Comparison of ENCODE assay signal across 8 cellular contexts in genomic region chrX:17859609-17860178, GRCh38. TPM values are rescaled to one million over a fixed set of nuclear protein-coding genes. Genes with fewer than 3 reads are reported as not detected.
DNase-seq lines count a peak whose midpoint lies in the region; ATAC-seq, FAIRE-seq and TF ChIP-seq lines count a peak whose summit lies in the region.

No MANE protein-coding gene starts in this region.

- H2AK5ac ChIP-seq in neuronal stem cell (ENCODE audit: low read depth, low read length), result no peak overlapping the region

- peak overlapping the region; percentile 42 for H3K4me2 ChIP-seq in endothelial cell of umbilical vein (ENCODE audit: insufficient read depth, low read length)
- peak overlapping the region; percentile 83 for H3K4me2 ChIP-seq in neuronal stem cell (ENCODE audit: insufficient read depth, low read length, poor library complexity, severe bottlenecking)

- no TSS peak for BruUV-seq in endothelial cell of umbilical vein (replicated peaks; lab: Mats Ljungman, UMichigan)

- peak; percentile 69 for DNase-seq in COLO668 (lab: John Stamatoyannopoulos, UW; ENCODE audit: unreplicated experiment)
- peak; percentile 63 for DNase-seq in NCI-H69 (lab: John Stamatoyannopoulos, UW)
- DNase-seq in endothelial cell of umbilical vein (ENCODE audit: low read depth, low spot score), result no peak
- no peak for DNase-seq in neuronal stem cell (ENCODE audit: low spot score)
- no peak for DNase-seq in cerebellum (ENCODE audit: low spot score)
- no peak for DNase-seq in Kasumi-1 (lab: John Stamatoyannopoulos, UW)
- no peak for DNase-seq in HuH-7.5 (ENCODE audit: low spot score)

- no peak overlapping the region for H3K4ac ChIP-seq in neuronal stem cell (ENCODE audit: low read length)

- TF ChIP-seq POLR2A in endothelial cell of umbilical vein (IDR thresholded peaks at IDR 0.05; ENCODE audit: low read depth, low read length), result no peak

- no peaks in the 10 kb centered on the region for H3K9me1 ChIP-seq in endothelial cell of umbilical vein (replicated peaks; ENCODE audit: control insufficient read depth, extremely low read depth, insufficient read depth, low read length)

- FAIRE-seq in endothelial cell of umbilical vein (lab: Jason Lieb, UNC), result peak; percentile 12

- dilution Hi-C loops in endothelial cell of umbilical vein (cut with MboI; ENCODE audit: extremely low pct_ligation_motif_present, low sequenced_read_pairs), result no loop called here

- H2BK15ac ChIP-seq in neuronal stem cell (ENCODE audit: low read length), result no peak overlapping the region

- TF ChIP-seq CTCF in endothelial cell of umbilical vein (IDR thresholded peaks at IDR 0.05; ENCODE audit: extremely low read depth in 1 of 2, insufficient read depth in 1 of 2, low read depth in 1 of 2, low read length in 2 of 2), result no peak

- WGBS in neuronal stem cell (ENCODE audit: extremely low coverage in 2 of 2, insufficient read length in 2 of 2, insufficient replicate concordance in 1 of 2), 2 donors, result no CpG with 5 or more reads among the region's 23 CpGs

- no peak overlapping the region for H2BK120ac ChIP-seq in neuronal stem cell (ENCODE audit: low read depth, low read length)

- H3K36me3 ChIP-seq in endothelial cell of umbilical vein (ENCODE audit: control insufficient read depth in 2 of 2, extremely low read depth in 1 of 2, insufficient read depth in 2 of 2, low read length in 2 of 2), result no peaks in the 10 kb centered on the region
- no peaks in the 10 kb centered on the region for H3K36me3 ChIP-seq in neuronal stem cell (replicated peaks in 1 of 2; ENCODE audit: control insufficient read depth in 2 of 2, insufficient read depth in 2 of 2, low read length in 2 of 2)

- H3K9me3 ChIP-seq in endothelial cell of umbilical vein (replicated peaks; ENCODE audit: control insufficient read depth, insufficient read depth, low read length) (no peaks in the 10 kb centered on the region), neuronal stem cell (replicated peaks in 1 of 2; ENCODE audit: control insufficient read depth in 2 of 2, insufficient read depth in 1 of 2, low read depth in 1 of 2, low read length in 2 of 2) (no peaks in the 10 kb centered on the region)

- H3K14ac ChIP-seq in neuronal stem cell (ENCODE audit: low read length), result no peak overlapping the region

- H3K4me3 ChIP-seq in endothelial cell of umbilical vein (replicated peaks in 1 of 3; ENCODE audit: insufficient read depth in 1 of 3, low read depth in 1 of 3, low read length in 3 of 3) (peak overlapping the region in 1 of 3 experiments; percentile 17), neuronal stem cell (ENCODE audit: low read length in 2 of 2) (peak overlapping the region; percentile 43 to 79)

- ATAC-seq in HG03442 (IDR thresholded peaks at IDR 0.05; ENCODE audit: unreplicated experiment), result no peak

- H3K27me3 ChIP-seq in endothelial cell of umbilical vein (ENCODE audit: control insufficient read depth in 2 of 2, insufficient read depth in 2 of 2, low read length in 2 of 2) (peaks cover 17 to 36% of the 10 kb centered on the region in 2 experiments), neuronal stem cell (ENCODE audit: control insufficient read depth in 3 of 3, insufficient read depth in 3 of 3, low read depth in 1 of 3, low read length in 3 of 3) (peaks cover 0 to 86% (median 29%) of the 10 kb centered on the region in 3 experiments)

- no peak overlapping the region for H4K8ac ChIP-seq in neuronal stem cell (ENCODE audit: low read depth, low read length)

- CTCF ChIA-PET in endothelial cell of umbilical vein (lab: Charles Lee), result interaction anchor here (0.6 to 0.9 kb wide), 2 partner anchors 47 to 518 kb away, joined by 3 read pairs; no protein-coding TSS in a partner anchor

- no peaks in the 10 kb centered on the region for H3K79me1 ChIP-seq in neuronal stem cell (ENCODE audit: low read depth, low read length)

- H4K20me1 ChIP-seq in endothelial cell of umbilical vein (replicated peaks; ENCODE audit: control insufficient read depth, extremely low read depth, insufficient read depth, low read length), result no peaks in the 10 kb centered on the region

- H3K9ac ChIP-seq in endothelial cell of umbilical vein (replicated peaks; ENCODE audit: extremely low read depth, insufficient read depth, low read length) (no peak overlapping the region), neuronal stem cell (ENCODE audit: low read depth, low read length, poor library complexity) (no peak overlapping the region)

- POLR2A ChIA-PET in endothelial cell of umbilical vein (lab: Charles Lee), result no interaction called here

- H2BK12ac ChIP-seq in neuronal stem cell (ENCODE audit: low read length), result no peak overlapping the region

- no peak overlapping the region for H4K91ac ChIP-seq in neuronal stem cell (ENCODE audit: low read depth, low read length, poor library complexity)

- no peak overlapping the region for H3K23ac ChIP-seq in neuronal stem cell (ENCODE audit: low read depth, low read length, poor library complexity)

- intact Hi-C loops in endothelial cell of umbilical vein (cut with micrococcal nuclease), result no loop called here

- no peaks in the 10 kb centered on the region for H3K79me2 ChIP-seq in endothelial cell of umbilical vein (ENCODE audit: control insufficient read depth, insufficient read depth, low read length)

- H3K18ac ChIP-seq in neuronal stem cell (ENCODE audit: low read length), result no peak overlapping the region

- H3K4me1 ChIP-seq in endothelial cell of umbilical vein (ENCODE audit: control insufficient read depth, extremely low read depth, insufficient read depth, low read length) (peaks cover 4% of the 10 kb centered on the region), neuronal stem cell (ENCODE audit: control insufficient read depth in 2 of 2, insufficient read depth in 1 of 2, low read depth in 1 of 2, low read length in 2 of 2) (peaks cover 0 to 3% of the 10 kb centered on the region in 2 donors)

- H2AFZ ChIP-seq in endothelial cell of umbilical vein (ENCODE audit: low read depth, low read length) (peak overlapping the region; percentile 29), neuronal stem cell (ENCODE audit: low read length) (peak overlapping the region; percentile 88)

- H3K27ac ChIP-seq in endothelial cell of umbilical vein (ENCODE audit: insufficient read depth, low read depth, low read length) (no peak overlapping the region), neuronal stem cell (replicated peaks; ENCODE audit: low read length) (no peak overlapping the region)

- no peak overlapping the region for H2BK5ac ChIP-seq in neuronal stem cell (ENCODE audit: low read length)

TF ChIP-seq in endothelial cell of umbilical vein, 7 proteins besides CTCF, POLR2A, EP300 and RAD21:
- peak; percentile 72 for TF ChIP-seq EZH2 (IDR thresholded peaks at IDR 0.05; ENCODE audit: borderline replicate concordance, low read depth, low read length, severe bottlenecking)
- TF ChIP-seq GATA2 (IDR thresholded peaks at IDR 0.05; ENCODE audit: insufficient read depth, insufficient read length, low read depth, low read length), result no peak
- TF ChIP-seq MYC (IDR thresholded peaks at IDR 0.05; ENCODE audit: low read depth, low read length), result no peak
- no peak for TF ChIP-seq JUN (IDR thresholded peaks at IDR 0.05; ENCODE audit: borderline replicate concordance, insufficient read depth, insufficient read length, low read depth)
- no peak for TF ChIP-seq FOS (IDR thresholded peaks at IDR 0.05; ENCODE audit: borderline replicate concordance, insufficient read depth, low read length)

RNA-seq across cellular contexts. Expression of gene RAI2, which starts 1.4 kb away (rescaled TPM):
- total RNA-seq in endothelial cell of umbilical vein (0.25 and 0.91 TPM in 2 replicates), cerebellum (3.2 TPM)
- polyA plus RNA-seq in endothelial cell of umbilical vein, result 0.19 and 0.27 TPM in 2 replicates
- 0.21 and 0.25 TPM in 2 replicates for polyA plus RNA-seq in endothelial cell of umbilical vein (2011; cell fraction: cytosol; rRNA removed)
- 0.07 and 0.11 TPM in 2 replicates for polyA plus RNA-seq in endothelial cell of umbilical vein (2011; cell fraction: nucleus; rRNA removed)
- 6.4 and 7.2 TPM in 2 replicates for polyA plus RNA-seq in endothelial cell of umbilical vein (2012)
- 0.08 and 0.24 TPM in 2 replicates for polyA minus RNA-seq in endothelial cell of umbilical vein
- polyA minus RNA-seq in endothelial cell of umbilical vein (2011; cell fraction: cytosol; rRNA and poly(A)+ RNA removed), result not detected
- 0.19 TPM in 1 of 2 replicates, not detected in the other for polyA minus RNA-seq in endothelial cell of umbilical vein (2011; cell fraction: nucleus; rRNA and poly(A)+ RNA removed)
- 1.2 TPM for polyA plus RNA-seq in neuronal stem cell (2013, experiment 1 of 2)
- 1.1 TPM for polyA plus RNA-seq in neuronal stem cell (2013, experiment 2 of 2)

Comparison
In these comparisons a context has a peak if more than half of its experiments do, and no peak if none do; other contexts are left out.
1. DNase-seq: peak in COLO668 (single experiment) and NCI-H69 (single experiment); none in endothelial cell of umbilical vein (single experiment), neuronal stem cell (single experiment), cerebellum (single experiment), Kasumi-1 (0 of 2) and HuH-7.5 (single experiment).